26 cellular contexts compared by ENCODE assay signal in the genomic region with DNA sequence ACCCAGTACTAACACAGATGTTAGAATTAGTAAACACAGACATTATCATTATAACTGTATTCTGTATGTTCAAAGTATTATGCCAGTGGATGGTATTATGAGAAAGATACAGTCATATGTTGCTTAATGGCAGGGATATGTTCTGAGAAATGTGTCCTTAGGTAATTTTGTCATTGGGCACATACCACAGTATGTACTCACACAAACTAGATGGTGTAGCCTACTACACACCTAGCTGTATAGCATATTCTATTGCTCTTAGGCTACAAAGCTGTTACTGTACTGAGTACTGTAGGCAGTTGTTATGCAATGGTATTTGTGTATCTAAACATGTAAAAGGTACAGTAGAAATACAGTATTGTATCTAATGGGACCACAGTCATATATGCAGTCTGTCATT.
"Had no signal": no experiment of that assay in that cellular context is flagged by ENCODE, and none has a peak within 500 bp of the region (broad histone marks: within the 10 kb centered on the region; RNA-seq: fewer than 3 reads in every experiment).

No MANE protein-coding gene starts in this region.

- ATAC-seq: effector memory CD8-positive, alpha-beta T cell; gastroesophageal sphincter; heart left ventricle; left lobe of liver; naive thymus-derived CD4-positive, alpha-beta T cell; sciatic nerve; stimulated activated naive CD8-positive, alpha-beta T cell treated with anti-CD3 and anti-CD28 coated beads, Interleukin-15, amount 100 ng/mL, for 72 hours had no signal

- FAIRE-seq: endometrium, kidney had no signal

- H3K27ac ChIP-seq: coronary artery, gastroesophageal sphincter, heart left ventricle, hepatocyte, neural progenitor cell, parathyroid adenoma, suprapubic skin, transverse colon had no signal

- DNase-seq: effector memory CD8-positive, alpha-beta T cell; foreskin fibroblast; heart left ventricle; kidney; mesendoderm; midbrain; naive thymus-derived CD4-positive, alpha-beta T cell; stimulated activated CD4-positive, alpha-beta T cell treated with anti-CD3 and anti-CD28 coated beads, Interleukin-12 subunit alpha, Interleukin-12 subunit beta, amount 100 ng/mL, for 4 hours; stimulated activated CD4-positive, alpha-beta T cell treated with anti-CD3 and anti-CD28 coated beads, Interleukin-1b, Interleukin-23, amount 100 ng/mL, for 48 hours; stimulated activated CD4-positive, alpha-beta T cell treated with anti-CD3 and anti-CD28 coated beads, Interleukin-4, amount 100 ng/mL, for 1 hour; stimulated activated CD8-positive, alpha-beta memory T cell treated with anti-CD3 and anti-CD28 coated beads, Interleukin-4, amount 100 ng/mL, for 48 hours; stimulated activated naive CD4-positive, alpha-beta T cell; stimulated activated naive CD8-positive, alpha-beta T cell treated with anti-CD3 and anti-CD28 coated beads, Interleukin-15, amount 100 ng/mL, for 72 hours; transverse colon had no signal

- H3K4me3 Mint-ChIP-seq: effector memory CD8-positive, alpha-beta T cell; naive thymus-derived CD4-positive, alpha-beta T cell; nephron; neural progenitor cell; stimulated activated naive CD8-positive, alpha-beta T cell treated with anti-CD3 and anti-CD28 coated beads, Interleukin-15, amount 100 ng/mL, for 72 hours had no signal

- H3K9me3 ChIP-seq: gastroesophageal sphincter, heart left ventricle, suprapubic skin, transverse colon had no signal

- H2AFZ ChIP-seq: hepatocyte, neural progenitor cell, parathyroid adenoma had no signal

- H3K36me3 ChIP-seq: gastroesophageal sphincter, heart left ventricle, neural progenitor cell, suprapubic skin, transverse colon had no signal

- H3K9ac ChIP-seq: neural progenitor cell, parathyroid adenoma had no signal

- H3K9me3 Mint-ChIP-seq: effector memory CD8-positive, alpha-beta T cell had no signal

- H3K4me1 ChIP-seq: gastroesophageal sphincter, parathyroid adenoma, suprapubic skin had no signal

- H3K4me3 ChIP-seq: coronary artery, gastroesophageal sphincter, heart left ventricle, hepatocyte, neural progenitor cell, smooth muscle cell, suprapubic skin, transverse colon had no signal

- H3K4me2 ChIP-seq: hepatocyte, neural progenitor cell, smooth muscle cell had no signal

- H3K4me1 Mint-ChIP-seq: nephron had no signal

- H3K27me3 ChIP-seq: gastroesophageal sphincter, heart left ventricle, hepatocyte, neural progenitor cell, suprapubic skin, transverse colon had no signal

- H3K27me3 Mint-ChIP-seq: progenitor cell of endocrine pancreas; stimulated activated naive CD8-positive, alpha-beta T cell treated with anti-CD3 and anti-CD28 coated beads, Interleukin-15, amount 100 ng/mL, for 72 hours had no signal

- H3K79me2 ChIP-seq: hepatocyte, parathyroid adenoma had no signal
